Comparison of ENCODE assay signal across 11 cellular contexts in the genomic region with DNA sequence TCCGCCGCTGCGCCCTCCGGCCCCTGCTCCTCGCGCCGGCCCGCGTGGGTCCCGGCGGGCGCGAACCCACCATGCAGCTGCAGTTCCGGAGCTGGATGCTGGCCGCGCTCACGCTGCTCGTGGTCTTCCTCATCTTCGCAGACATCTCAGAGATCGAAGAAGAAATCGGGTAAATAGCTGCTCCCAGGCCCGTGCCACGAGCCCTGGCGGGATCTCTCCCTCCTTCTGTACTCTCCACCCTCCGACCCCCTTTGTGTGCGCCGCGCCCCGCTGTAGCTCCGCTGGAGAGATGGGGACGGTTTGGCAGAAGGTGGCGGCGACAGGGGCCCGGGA. TPM values are rescaled to one million over a fixed set of nuclear protein-coding genes. Genes with fewer than 3 reads are reported as not detected.
DNase-seq lines count a peak whose midpoint lies in the region; ATAC-seq and TF ChIP-seq lines count a peak whose summit lies in the region.
"Had no signal": no experiment of that assay in that cellular context is flagged by ENCODE, and none has a peak within 500 bp of the region (broad histone marks: within the 10 kb centered on the region; RNA-seq: fewer than 3 reads in every experiment).

No MANE protein-coding gene starts in this region.

- H3K4me1 ChIP-seq in iPS DF 6.9 (ENCODE audit: control insufficient read depth, insufficient read depth, low read length) (no peaks in the 10 kb centered on the region), skeletal muscle satellite cell (ENCODE audit: control insufficient read depth, insufficient read depth, low read length) (no peaks in the 10 kb centered on the region), thyroid gland (peaks cover 16 to 25% of the 10 kb centered on the region in 2 donors)

- H3K9ac ChIP-seq in skeletal muscle satellite cell (ENCODE audit: low read depth, low read length): peak overlapping the region; percentile 64

- peaks cover 5% of the 10 kb centered on the region for H3K27me3 ChIP-seq in WERI-Rb-1 (ENCODE audit: insufficient read depth, low read depth, severe bottlenecking)
- H3K27me3 ChIP-seq in iPS DF 6.9 (ENCODE audit: control insufficient read depth, insufficient read depth, low read length): peaks cover 20% of the 10 kb centered on the region; the same call in 1 of the 2 replicates
- peaks cover 25% of the 10 kb centered on the region for H3K27me3 ChIP-seq in skeletal muscle satellite cell (ENCODE audit: control insufficient read depth, insufficient read depth, low read length)
- H3K27me3 ChIP-seq in thyroid gland: no peaks in the 10 kb centered on the region
- H3K27me3 ChIP-seq: ovary had no signal

- no CpG with 5 or more reads among the region's 34 CpGs for WGBS in iPS DF 6.9 (ENCODE audit: insufficient coverage, insufficient read length)
- 0 to 1% methylated on average over 4 to 13 of the region's 34 CpGs for WGBS in thyroid gland, 2 donors

- peak; percentile 25 for DNase-seq in NCI-H1694 treated with DMSO at 0.1 percent for 48 hours (lab: John Stamatoyannopoulos, UW)
- DNase-seq in NCI-H1694 (lab: John Stamatoyannopoulos, UW): no peak
- no peak for DNase-seq in WERI-Rb-1
- no peak for DNase-seq in iPS DF 6.9 (ENCODE audit: low read depth, low spot score)
- no peak for DNase-seq in thyroid gland
- no peak for DNase-seq in NCI-H146 (lab: John Stamatoyannopoulos, UW)
- DNase-seq: activated CD4-positive, alpha-beta T cell treated with anti-CD3 and anti-CD28 coated beads, Interleukin-2, amount 50 U/mL, for 4 hours; ovary; PC-3 had no signal

- no peak for TF ChIP-seq POLR2A in thyroid gland (IDR thresholded peaks at IDR 0.05)

- no peak for ATAC-seq in GM18517 (IDR thresholded peaks at IDR 0.05; ENCODE audit: unreplicated experiment)
- ATAC-seq: PC-3 had no signal

- peaks cover 3% of the 10 kb centered on the region; the same call in 1 of the 2 replicates for H3K36me3 ChIP-seq in WERI-Rb-1
- no peaks in the 10 kb centered on the region for H3K36me3 ChIP-seq in iPS DF 6.9 (ENCODE audit: control insufficient read depth, insufficient read depth, low read length)
- no peaks in the 10 kb centered on the region for H3K36me3 ChIP-seq in skeletal muscle satellite cell (ENCODE audit: insufficient read depth, low read length)
- H3K36me3 ChIP-seq in thyroid gland: no peaks in the 10 kb centered on the region
- H3K36me3 ChIP-seq: ovary had no signal

- H3K4me2 ChIP-seq in skeletal muscle satellite cell (ENCODE audit: low read length): peak overlapping the region; percentile 79

- TF ChIP-seq CTCF in WERI-Rb-1 (IDR thresholded peaks at IDR 0.05; ENCODE audit: low read depth, low read length) (no peak), thyroid gland (IDR thresholded peaks at IDR 0.05) (no peak)

- H3K27ac ChIP-seq in WERI-Rb-1: peak overlapping the region; percentile 74
- no peak overlapping the region for H3K27ac ChIP-seq in iPS DF 6.9 (ENCODE audit: low read length)
- H3K27ac ChIP-seq in thyroid gland: no peak overlapping the region
- H3K27ac ChIP-seq: ovary had no signal

- H3K4me3 ChIP-seq in WERI-Rb-1 (ENCODE audit: low read depth, low read length) (peak overlapping the region; percentile 76), iPS DF 6.9 (ENCODE audit: low read length) (peak overlapping the region; percentile 58), skeletal muscle satellite cell (ENCODE audit: low read length) (peak overlapping the region; percentile 70), thyroid gland (replicated peaks in 1 of 3) (peak overlapping the region in 1 of 3 donors; percentile 34)
- H3K4me3 ChIP-seq: ovary had no signal

- H3K9me3 ChIP-seq in WERI-Rb-1 (ENCODE audit: severe bottlenecking) (no peaks in the 10 kb centered on the region), iPS DF 6.9 (ENCODE audit: control insufficient read depth, insufficient read depth, low read length) (no peaks in the 10 kb centered on the region), skeletal muscle satellite cell (replicated peaks; ENCODE audit: low read length) (no peaks in the 10 kb centered on the region), thyroid gland (no peaks in the 10 kb centered on the region)
- H3K9me3 ChIP-seq: ovary had no signal

- intact Hi-C loops in thyroid gland (cut with DNase I): no loop called here

RNA-seq across cellular contexts. Expression of gene ST8SIA2, which starts 0.3 kb away (rescaled TPM):
- total RNA-seq in skeletal muscle satellite cell (2012; rRNA removed): 3.5 TPM in 1 of 2 replicates, not detected in the other
- 1 to 10 TPM in 1 of 4 donors, under 1 TPM in 1, not detected in 2; under 0.01 to 4.3 TPM for total RNA-seq in thyroid gland
- total RNA-seq: PC-3 had no signal
